Comparison of ENCODE assay signal across 8 cellular contexts in the genomic region with DNA sequence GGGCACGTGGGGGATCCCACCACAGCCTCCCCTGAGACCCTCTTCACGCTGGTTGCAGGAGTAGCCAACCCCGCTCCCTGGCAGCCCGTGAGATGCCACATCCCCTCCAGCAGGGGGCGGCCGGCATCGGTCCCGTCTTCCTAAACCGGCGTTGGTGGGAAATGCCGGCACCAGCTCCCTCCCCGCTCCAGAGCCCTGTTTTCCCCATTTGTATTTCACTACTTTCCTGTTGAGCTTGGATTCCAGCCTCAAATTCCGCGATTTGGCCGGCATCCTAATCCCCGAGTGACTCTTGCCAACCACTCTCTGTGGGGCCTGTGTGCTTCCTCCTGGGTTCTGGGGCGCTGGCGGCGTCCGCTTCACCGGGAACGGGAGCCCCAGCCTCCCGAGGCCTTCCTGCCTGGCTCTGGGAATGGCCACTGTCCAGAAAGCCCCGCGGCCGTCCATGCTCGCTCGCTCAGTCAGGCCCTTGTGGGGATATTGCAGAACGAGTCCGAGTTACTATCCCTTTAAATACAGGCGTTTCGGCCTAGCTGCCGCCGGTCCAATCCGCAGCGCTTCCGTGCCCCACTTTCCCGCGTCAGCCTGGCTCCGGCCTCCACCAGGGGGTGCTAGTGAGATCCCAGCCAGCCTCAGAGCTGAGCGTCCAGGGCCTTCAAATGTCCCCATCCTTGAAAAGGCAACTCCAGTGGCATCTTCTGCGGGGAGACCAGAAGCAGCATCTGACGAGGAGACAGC. TPM values are rescaled to one million over a fixed set of nuclear protein-coding genes. Genes with fewer than 3 reads are reported as not detected.
DNase-seq lines count a peak whose midpoint lies in the region; ATAC-seq, FAIRE-seq and TF ChIP-seq lines count a peak whose summit lies in the region.

No MANE protein-coding gene starts in this region.

- no peak overlapping the region for H3T11ph ChIP-seq in H9 (ENCODE audit: low read length)

- POLR2A ChIA-PET in activated naive CD8-positive, alpha-beta T cell treated with anti-CD3 and anti-CD28 coated beads, Interleukin-2, amount 10 ng/mL, durations not matched to agents 7 days and 5 days (lab: Charles Lee), result interaction anchor here (0.5 to 2.2 kb wide), 9 partner anchors 9 to 902 kb away, joined by 3 to 12 read pairs (median 3); partner anchors contain the start of genes ASB7, CHSY1 and LINS1

- peak overlapping the region; percentile 74 for H3K4me3 ChIP-seq in ovary
- peak overlapping the region; percentile 66 for H3K4me3 ChIP-seq in thymus (ENCODE audit: low read length)

- H2BK5ac ChIP-seq in H9 (ENCODE audit: insufficient read length, low read length), result no peak overlapping the region

- H4K5ac ChIP-seq in H9 (ENCODE audit: insufficient read length, low read depth, low read length), result no peak overlapping the region

- no peak overlapping the region for H2BK15ac ChIP-seq in H9 (ENCODE audit: low read depth, low read length)

- peaks cover 41% of the 10 kb centered on the region for H3K27me3 Mint-ChIP-seq in H9 (ENCODE audit: low read depth)
- peaks cover 18% of the 10 kb centered on the region for H3K27me3 Mint-ChIP-seq in activated naive CD8-positive, alpha-beta T cell treated with anti-CD3 and anti-CD28 coated beads, Interleukin-2, amount 10 ng/mL, durations not matched to agents 7 days and 5 days

- H2BK120ac ChIP-seq in H9 (ENCODE audit: low read depth, low read length, poor library complexity, severe bottlenecking), result no peak overlapping the region

- peak; percentile 96 for ATAC-seq in activated naive CD8-positive, alpha-beta T cell treated with anti-CD3 and anti-CD28 coated beads, Interleukin-2, amount 10 ng/mL, durations not matched to agents 7 days and 5 days (ENCODE audit: low read depth)
- ATAC-seq in Right ventricle myocardium inferior, result peak; percentile 97

- no peak overlapping the region for H3K4ac ChIP-seq in H9 (ENCODE audit: low read depth, low read length)

- no peak overlapping the region for H2BK12ac ChIP-seq in H9 (ENCODE audit: insufficient read length, low read depth, low read length)

- H3K14ac ChIP-seq in H9 (ENCODE audit: insufficient read depth, low read length), result peak overlapping the region; percentile 45; the same call in 1 of the 2 replicates

- H3K9ac ChIP-seq in H9 (ENCODE audit: extremely low read depth, insufficient read length, low read length), result peak overlapping the region; percentile 45

- H3K18ac ChIP-seq in H9 (ENCODE audit: insufficient read length, low read depth, low read length), result no peak overlapping the region

- no peak for TF ChIP-seq EP300 in ovary (IDR thresholded peaks at IDR 0.05)

- H3K4me3 Mint-ChIP-seq in H9, result peak overlapping the region; percentile 86 to 92
- peak overlapping the region; percentile 91 for H3K4me3 Mint-ChIP-seq in activated naive CD8-positive, alpha-beta T cell treated with anti-CD3 and anti-CD28 coated beads, Interleukin-2, amount 10 ng/mL, durations not matched to agents 7 days and 5 days

- H3K27ac ChIP-seq in H9 (ENCODE audit: insufficient read length, low read depth, low read length), result no peak overlapping the region
- peak overlapping the region; percentile 74 to 91 for H3K27ac ChIP-seq in ovary
- peak overlapping the region; percentile 67 for H3K27ac ChIP-seq in thymus (ENCODE audit: low read depth)

- H2BK20ac ChIP-seq in H9 (ENCODE audit: low read depth, low read length, poor library complexity, severe bottlenecking), result no peak overlapping the region

- H3K27me3 ChIP-seq in H9 (ENCODE audit: insufficient read depth, low read length) (no peaks in the 10 kb centered on the region), ovary (no peaks in the 10 kb centered on the region), thymus (ENCODE audit: control insufficient read depth, insufficient read depth) (no peaks in the 10 kb centered on the region)

- H4K8ac ChIP-seq in H9 (replicated peaks; ENCODE audit: insufficient read length, low read depth, low read length), result no peak overlapping the region

- no peak overlapping the region for H3K23ac ChIP-seq in H9 (ENCODE audit: insufficient read length, low read depth, low read length)

- peak overlapping the region; percentile 35 for H2AFZ ChIP-seq in H9 (ENCODE audit: low read length)

- TF ChIP-seq CTCF in H9 (conservative IDR thresholded peaks at IDR 0.05), result peak; percentile 70
- TF ChIP-seq CTCF in ovary (IDR thresholded peaks at IDR 0.05), result peak; percentile 93 to 95 (median 94)

- no peaks in the 10 kb centered on the region for H3K36me3 Mint-ChIP-seq in H9 (ENCODE audit: insufficient read depth in 1 of 3, low read depth in 3 of 3)
- H3K36me3 Mint-ChIP-seq in activated naive CD8-positive, alpha-beta T cell treated with anti-CD3 and anti-CD28 coated beads, Interleukin-2, amount 10 ng/mL, durations not matched to agents 7 days and 5 days, result no peaks in the 10 kb centered on the region

- peak; percentile 94 for DNase-seq in H9
- peak; percentile 7 for DNase-seq in M059J (ENCODE audit: low read depth)
- DNase-seq in SKM-1 treated with dmso at 0.1 percent for 144 hours (lab: John Stamatoyannopoulos, UW; ENCODE audit: unreplicated experiment), result peak; percentile 81
- peak; percentile 91 for DNase-seq in activated naive CD8-positive, alpha-beta T cell treated with anti-CD3 and anti-CD28 coated beads, Interleukin-2, amount 10 ng/mL, durations not matched to agents 7 days and 5 days
- peak; percentile 96 for DNase-seq in Right ventricle myocardium inferior (ENCODE audit: missing footprints)
- DNase-seq in ovary, result peak; percentile 93 to 97 (median 96)

- H2AK5ac ChIP-seq in H9 (ENCODE audit: insufficient read length, low read length), result no peak overlapping the region

- no peaks in the 10 kb centered on the region for H3K9me3 Mint-ChIP-seq in H9
- no peaks in the 10 kb centered on the region for H3K9me3 Mint-ChIP-seq in activated naive CD8-positive, alpha-beta T cell treated with anti-CD3 and anti-CD28 coated beads, Interleukin-2, amount 10 ng/mL, durations not matched to agents 7 days and 5 days

- no peaks in the 10 kb centered on the region for H3K79me1 ChIP-seq in H9 (ENCODE audit: insufficient read depth, low read depth, low read length, poor library complexity, severe bottlenecking)

- intact Hi-C loops in Right ventricle myocardium inferior (cut with DNase I), result loop anchor here (2.0 to 10.0 kb wide), 3 partner anchors 223 to 655 kb away; partner anchors contain the start of genes ASB7 and LINS1
- intact Hi-C loops in ovary (cut with DNase I), result loop anchor here (2.0 to 10.0 kb wide), 4 partner anchors 222 to 395 kb away; no protein-coding TSS in a partner anchor

- peak; percentile 54 for TF ChIP-seq POLR2A in ovary (IDR thresholded peaks at IDR 0.05)

- no peaks in the 10 kb centered on the region for H3K36me3 ChIP-seq in ovary
- H3K36me3 ChIP-seq in thymus (ENCODE audit: control insufficient read depth, insufficient read depth), result no peaks in the 10 kb centered on the region

- no peaks in the 10 kb centered on the region for H3K79me2 ChIP-seq in H9 (ENCODE audit: insufficient read depth, low read length)

- H3K23me2 ChIP-seq in H9 (ENCODE audit: insufficient read length, low read depth, low read length, poor library complexity, severe bottlenecking), result no peaks in the 10 kb centered on the region

- peak overlapping the region in 1 of 3 experiments; percentile 97; a peak in 2 of 7 replicates for H3K27ac Mint-ChIP-seq in H9
- H3K27ac Mint-ChIP-seq in activated naive CD8-positive, alpha-beta T cell treated with anti-CD3 and anti-CD28 coated beads, Interleukin-2, amount 10 ng/mL, durations not matched to agents 7 days and 5 days, result peak overlapping the region; percentile 86

- H4K91ac ChIP-seq in H9 (ENCODE audit: insufficient read length, low read depth, low read length), result no peak overlapping the region

- peaks cover 12 to 15% of the 10 kb centered on the region in 2 experiments for H3K4me1 Mint-ChIP-seq in H9
- H3K4me1 Mint-ChIP-seq in activated naive CD8-positive, alpha-beta T cell treated with anti-CD3 and anti-CD28 coated beads, Interleukin-2, amount 10 ng/mL, durations not matched to agents 7 days and 5 days, result peaks cover 6% of the 10 kb centered on the region

- no peak overlapping the region for H3K56ac ChIP-seq in H9 (ENCODE audit: insufficient read length, low read depth, low read length)

- no peaks in the 10 kb centered on the region for H3K9me3 ChIP-seq in H9 (ENCODE audit: control insufficient read depth, low read depth, low read length)
- no peaks in the 10 kb centered on the region for H3K9me3 ChIP-seq in ovary
- H3K9me3 ChIP-seq in thymus (ENCODE audit: control insufficient read depth), result no peaks in the 10 kb centered on the region

- WGBS in H9 (ENCODE audit: extremely low coverage, insufficient read length, low lambda C conversion rate), result no CpG with 5 or more reads among the region's 43 CpGs
- 0 to 1% (median 0%) methylated on average over 42 to 43 of the region's 43 CpGs for WGBS in ovary, 3 donors
- 2% methylated on average over 43 of the region's 43 CpGs for WGBS in thymus

- peak overlapping the region; percentile 39 for H3K4me2 ChIP-seq in H9 (ENCODE audit: insufficient read depth, insufficient read length, low read length)

- H3K4me1 ChIP-seq in H9 (ENCODE audit: insufficient read depth, low read length) (no peaks in the 10 kb centered on the region), ovary (ENCODE audit: insufficient read depth) (no peaks in the 10 kb centered on the region), thymus (ENCODE audit: control insufficient read depth, insufficient read depth, low read length) (no peaks in the 10 kb centered on the region)

- H4K20me1 ChIP-seq in H9 (ENCODE audit: control insufficient read depth, insufficient read depth, insufficient read length), result no peaks in the 10 kb centered on the region

- FAIRE-seq in G401.6 (lab: Jason Lieb, UNC), result peak; percentile 28

RNA-seq across cellular contexts. Expression of gene ADAMTS17, which starts 8.1 kb away (rescaled TPM):
- total RNA-seq in H9 (2021), result 2.6 and 2.9 TPM in 2 replicates
- total RNA-seq in M059J (2014; rRNA removed; shearing (Covaris generic)), result 0.02 TPM in 1 of 2 replicates, not detected in the other
- 1 to 10 TPM; 5.6 to 7.3 TPM for total RNA-seq in activated naive CD8-positive, alpha-beta T cell treated with anti-CD3 and anti-CD28 coated beads, Interleukin-2, amount 10 ng/mL, durations not matched to agents 7 days and 5 days
- 1.4 TPM for total RNA-seq in Right ventricle myocardium inferior
- 10 to 100 TPM in 1 of 7 donors, 1 to 10 TPM in 6; 3.0 to 11.3 (median 7.9) TPM for total RNA-seq in ovary
- polyA plus RNA-seq in ovary, result 1 to 10 TPM; 1.3 to 2.2 TPM
- polyA plus RNA-seq in thymus, result 5.6 TPM

Comparison
In these comparisons a context has a peak if more than half of its experiments do, and no peak if none do; other contexts are left out.
1. DNase-seq: peak in every context shown above with its lines; median percentile 96 in Right ventricle myocardium inferior; 96 in ovary; 94 in H9; 91 in activated naive CD8-positive, alpha-beta T cell treated with anti-CD3 and anti-CD28 coated beads, Interleukin-2, amount 10 ng/mL, durations not matched to agents 7 days and 5 days; 81 in SKM-1 treated with dmso at 0.1 percent for 144 hours; 7 in M059J.